Comparison of ENCODE assay signal across 34 cellular contexts in the genomic region with DNA sequence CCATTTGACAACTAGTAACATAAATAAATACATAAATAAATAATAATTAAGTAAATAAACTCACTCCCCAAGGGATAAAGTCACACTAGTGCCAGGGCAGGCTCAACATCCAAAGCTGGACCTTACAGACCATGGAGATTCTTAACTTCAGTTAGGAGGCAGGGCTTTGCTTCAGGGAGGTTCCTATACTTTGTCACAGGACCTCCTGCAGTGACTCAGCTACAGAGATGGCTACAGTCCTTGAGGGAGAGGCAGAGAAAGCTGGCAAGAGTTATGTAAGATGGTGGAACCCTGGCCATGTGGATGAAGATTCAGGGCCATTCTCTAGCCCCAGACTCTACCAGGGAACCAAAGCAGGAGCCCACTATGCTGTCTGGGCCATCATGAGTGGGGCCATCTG.
"Had no signal": no experiment of that assay in that cellular context is flagged by ENCODE, and none has a peak within 500 bp of the region (broad histone marks: within the 10 kb centered on the region; RNA-seq: fewer than 3 reads in every experiment).

No MANE protein-coding gene starts in this region.

- H3K4me3 ChIP-seq: MG63, SJSA1 had no signal

- ATAC-seq: activated CD8-positive, alpha-beta memory T cell treated with anti-CD3 and anti-CD28 coated beads, Interleukin-2, amount 10 ng/mL, durations not matched to agents 7 days and 5 days; Panc1 had no signal

- H3K4me1 Mint-ChIP-seq: activated CD4-positive, alpha-beta memory T cell treated with anti-CD3 and anti-CD28 coated beads, Interleukin-2, amount 10 ng/mL, durations not matched to agents 7 days and 5 days; activated CD8-positive, alpha-beta memory T cell treated with anti-CD3 and anti-CD28 coated beads, Interleukin-2, amount 10 ng/mL, durations not matched to agents 7 days and 5 days; activated naive CD8-positive, alpha-beta T cell treated with anti-CD3 and anti-CD28 coated beads for 36 hours had no signal

- H3K27me3 ChIP-seq: brain microvascular endothelial cell, MG63, SJSA1 had no signal

- H3K27me3 Mint-ChIP-seq: activated CD4-positive, alpha-beta memory T cell treated with anti-CD3 and anti-CD28 coated beads, Interleukin-2, amount 10 ng/mL, durations not matched to agents 7 days and 5 days; activated CD8-positive, alpha-beta memory T cell treated with anti-CD3 and anti-CD28 coated beads, Interleukin-2, amount 10 ng/mL, durations not matched to agents 7 days and 5 days had no signal

- H3K36me3 ChIP-seq: brain microvascular endothelial cell, MG63, SJSA1 had no signal

- H3K9me3 Mint-ChIP-seq: T-helper 2 cell treated with Interferon-gamma antibody and Interleukin-4, amounts not matched to agents 5 μg/mL and 100 μg/mL, for 36 hours had no signal

- H3K4me3 Mint-ChIP-seq: activated CD4-positive, alpha-beta memory T cell treated with anti-CD3 and anti-CD28 coated beads, Interleukin-2, amount 10 ng/mL, durations not matched to agents 7 days and 5 days; activated CD8-positive, alpha-beta memory T cell treated with anti-CD3 and anti-CD28 coated beads, Interleukin-2, amount 10 ng/mL, durations not matched to agents 7 days and 5 days; activated naive CD8-positive, alpha-beta T cell treated with anti-CD3 and anti-CD28 coated beads for 36 hours; T-helper 1 cell treated with Interleukin-12 subunit alpha and Interleukin-12 subunit beta and Interleukin-4 antibody, amounts not matched to agents 30 μg/mL and 1 μg/mL, for 36 hours; T-helper 2 cell treated with Interferon-gamma antibody and Interleukin-4, amounts not matched to agents 5 μg/mL and 100 μg/mL, for 36 hours had no signal

- DNase-seq: activated CD4-positive, alpha-beta memory T cell treated with anti-CD3 and anti-CD28 coated beads, Interleukin-2, amount 10 ng/mL, durations not matched to agents 7 days and 5 days; activated CD4-positive, alpha-beta T cell treated with anti-CD3 and anti-CD28 coated beads for 1 hour; activated CD4-positive, alpha-beta T cell treated with anti-CD3 and anti-CD28 coated beads for 48 hours; activated CD4-positive, CD25-positive, alpha-beta regulatory T cell; activated CD8-positive, alpha-beta memory T cell treated with anti-CD3 and anti-CD28 coated beads for 24 hours; activated CD8-positive, alpha-beta memory T cell treated with anti-CD3 and anti-CD28 coated beads, Interleukin-2, amount 10 ng/mL, durations not matched to agents 7 days and 5 days; activated CD8-positive, alpha-beta memory T cell treated with anti-CD3 and anti-CD28 coated beads, Interleukin-2, amount 50 U/mL, for 48 hours; activated effector memory CD4-positive, alpha-beta T cell treated with anti-CD3 and anti-CD28 coated beads, Interleukin-2, amount 50 U/mL, for 16 hours; activated naive CD4-positive, alpha-beta T cell; activated naive CD4-positive, alpha-beta T cell treated with anti-CD3 and anti-CD28 coated beads, Interleukin-2, amount 50 U/mL, for 16 hours; activated naive CD8-positive, alpha-beta T cell treated with anti-CD3 and anti-CD28 coated beads for 36 hours; activated T-cell treated with anti-CD3 and anti-CD28 coated beads, Interleukin-2, amount 50 U/mL, for 48 hours; amniotic stem cell; aorta; brain microvascular endothelial cell; central memory CD4-positive, alpha-beta T cell; MG63; NCI-H1048; NCI-H1105 treated with DMSO at 0.1 percent for 48 hours; NCI-H1436; NCI-H1694; NCI-H1930; NCI-H2081 treated with DMSO at 0.1 percent for 48 hours; NCI-H226; NCI-H446 treated with DMSO at 0.1 percent for 48 hours; NCI-H524; SHP77 treated with DMSO at 0.1 percent for 48 hours; SK-N-SH had no signal

- H3K36me3 Mint-ChIP-seq: activated CD8-positive, alpha-beta memory T cell treated with anti-CD3 and anti-CD28 coated beads, Interleukin-2, amount 10 ng/mL, durations not matched to agents 7 days and 5 days; activated naive CD8-positive, alpha-beta T cell treated with anti-CD3 and anti-CD28 coated beads for 36 hours had no signal

- H3K4me2 ChIP-seq: KMS-11, SK-N-SH had no signal

- H3K9ac ChIP-seq: KMS-11, SK-N-SH had no signal

- H3K4me1 ChIP-seq: SJSA1 had no signal

- H3K27ac Mint-ChIP-seq: activated CD4-positive, alpha-beta memory T cell treated with anti-CD3 and anti-CD28 coated beads, Interleukin-2, amount 10 ng/mL, durations not matched to agents 7 days and 5 days; activated CD8-positive, alpha-beta memory T cell treated with anti-CD3 and anti-CD28 coated beads, Interleukin-2, amount 10 ng/mL, durations not matched to agents 7 days and 5 days; activated naive CD8-positive, alpha-beta T cell treated with anti-CD3 and anti-CD28 coated beads for 36 hours; T-helper 1 cell treated with Interleukin-12 subunit alpha and Interleukin-12 subunit beta and Interleukin-4 antibody, amounts not matched to agents 30 μg/mL and 1 μg/mL, for 36 hours; T-helper 2 cell treated with Interferon-gamma antibody and Interleukin-4, amounts not matched to agents 5 μg/mL and 100 μg/mL, for 36 hours had no signal

- H3K9me3 ChIP-seq: MG63, SJSA1, SK-N-SH had no signal

- H3K27ac ChIP-seq: brain microvascular endothelial cell, KMS-11, SJSA1, VCaP had no signal
